In genomic region chr16:57994778-57995177, GRCh38 we compare ENCODE assay signal across 9 cellular contexts. TPM values are rescaled to one million over a fixed set of nuclear protein-coding genes. Genes with fewer than 3 reads are reported as not detected.
DNase-seq lines count a peak whose midpoint lies in the region; ATAC-seq and TF ChIP-seq lines count a peak whose summit lies in the region.
"Had no signal": no experiment of that assay in that cellular context is flagged by ENCODE, and none has a peak within 500 bp of the region (broad histone marks: within the 10 kb centered on the region; RNA-seq: fewer than 3 reads in every experiment).

No MANE protein-coding gene starts in this region.

- no TSS peak for BruUV-seq in Panc1 (replicated peaks; lab: Mats Ljungman, UMichigan)

- peak overlapping the region; percentile 58 for H3K27ac Mint-ChIP-seq in activated naive CD8-positive, alpha-beta T cell treated with anti-CD3 and anti-CD28 coated beads, Interleukin-2, amount 10 ng/mL, durations not matched to agents 7 days and 5 days

- CTCF ChIA-PET in Panc1 (lab: Charles Lee) = no interaction called here

- H3K4me1 Mint-ChIP-seq in activated naive CD8-positive, alpha-beta T cell treated with anti-CD3 and anti-CD28 coated beads, Interleukin-2, amount 10 ng/mL, durations not matched to agents 7 days and 5 days = peaks cover 33% of the 10 kb centered on the region

- intact Hi-C loops in Panc1 (cut with micrococcal nuclease; ENCODE audit: unreplicated experiment) = no loop called here

- peaks cover 5% of the 10 kb centered on the region; the same call in 1 of the 2 replicates for H3K4me1 ChIP-seq in Panc1 (ENCODE audit: control insufficient read depth, insufficient read depth, low read length)

- H3K36me3 Mint-ChIP-seq in activated naive CD8-positive, alpha-beta T cell treated with anti-CD3 and anti-CD28 coated beads, Interleukin-2, amount 10 ng/mL, durations not matched to agents 7 days and 5 days = peaks cover 6% of the 10 kb centered on the region

- H3K9me3 ChIP-seq in Panc1 (ENCODE audit: control insufficient read depth, insufficient read depth, low read depth, low read length) = no peaks in the 10 kb centered on the region

- H3K27me3 Mint-ChIP-seq in activated naive CD8-positive, alpha-beta T cell treated with anti-CD3 and anti-CD28 coated beads, Interleukin-2, amount 10 ng/mL, durations not matched to agents 7 days and 5 days = no peaks in the 10 kb centered on the region
- H3K27me3 Mint-ChIP-seq: brain had no signal

- DNase-seq in activated gamma-delta T cell treated with Interleukin-2 at 50 U/mL for 16 hours = peak; percentile 54
- DNase-seq in activated gamma-delta T cell (lab: John Stamatoyannopoulos, UW) = no peak
- no peak for DNase-seq in Panc1 (ENCODE audit: low read depth, low spot score)
- no peak for DNase-seq in activated naive CD8-positive, alpha-beta T cell treated with anti-CD3 and anti-CD28 coated beads, Interleukin-2, amount 10 ng/mL, durations not matched to agents 7 days and 5 days
- peak; percentile 69 for DNase-seq in left kidney (ENCODE audit: low read depth, low spot score)
- no peak for DNase-seq in D341Med (ENCODE audit: low spot score)
- DNase-seq in COLO829 (ENCODE audit: low spot score) = no peak

- peak overlapping the region; percentile 35 for H3K4me3 Mint-ChIP-seq in activated naive CD8-positive, alpha-beta T cell treated with anti-CD3 and anti-CD28 coated beads, Interleukin-2, amount 10 ng/mL, durations not matched to agents 7 days and 5 days

- no peaks in the 10 kb centered on the region for H3K27me3 ChIP-seq in Panc1 (ENCODE audit: control insufficient read depth, insufficient read depth, low read length)

- TF ChIP-seq CTCF in Panc1 (IDR thresholded peaks at IDR 0.05) = no peak

- no peaks in the 10 kb centered on the region for H3K36me3 ChIP-seq in Panc1 (ENCODE audit: control insufficient read depth, insufficient read depth, low read length)

- in situ Hi-C loops in Panc1 (cut with HindIII; ENCODE audit: low pct_unique_long_range_greater_than_20kb, low sequenced_read_pairs) = no loop called here

- POLR2A ChIA-PET in Panc1 (lab: Charles Lee) = no interaction called here
- POLR2A ChIA-PET in activated naive CD8-positive, alpha-beta T cell treated with anti-CD3 and anti-CD28 coated beads, Interleukin-2, amount 10 ng/mL, durations not matched to agents 7 days and 5 days (lab: Charles Lee) = no interaction called here

- no peak overlapping the region for H3K4me3 ChIP-seq in Panc1 (ENCODE audit: low read depth in 2 of 2, low read length in 2 of 2)

- H3K27ac ChIP-seq in Panc1 (ENCODE audit: low read length) = no peak overlapping the region

- no peaks in the 10 kb centered on the region for H3K9me3 Mint-ChIP-seq in activated naive CD8-positive, alpha-beta T cell treated with anti-CD3 and anti-CD28 coated beads, Interleukin-2, amount 10 ng/mL, durations not matched to agents 7 days and 5 days
- H3K9me3 Mint-ChIP-seq: brain had no signal

- ATAC-seq in HG03097 (IDR thresholded peaks at IDR 0.05; ENCODE audit: low FRiP score, unreplicated experiment) (peak; percentile 46), Panc1 (peak; percentile 78)
- peak; percentile 21 for ATAC-seq in activated naive CD8-positive, alpha-beta T cell treated with anti-CD3 and anti-CD28 coated beads, Interleukin-2, amount 10 ng/mL, durations not matched to agents 7 days and 5 days (ENCODE audit: low read depth)

RNA-seq across cellular contexts. Expression of gene ZNF319, which starts 5.7 kb away (rescaled TPM):
- 6.5 TPM for total RNA-seq in Panc1 (2021; ENCODE audit: unreplicated experiment)
- polyA plus RNA-seq in Panc1 (2012; ENCODE audit: insufficient read length) = 7.0 TPM
- 10 to 100 TPM; 21.5 to 21.8 TPM for total RNA-seq in activated naive CD8-positive, alpha-beta T cell treated with anti-CD3 and anti-CD28 coated beads, Interleukin-2, amount 10 ng/mL, durations not matched to agents 7 days and 5 days

RNA-seq across cellular contexts. Expression of gene USB1, which starts 6.4 kb away (rescaled TPM):
- 58.2 TPM for total RNA-seq in Panc1 (2021; ENCODE audit: unreplicated experiment)
- polyA plus RNA-seq in Panc1 (2012; ENCODE audit: insufficient read length) = 63.6 TPM
- 10 to 100 TPM; 47.4 to 53.9 TPM for total RNA-seq in activated naive CD8-positive, alpha-beta T cell treated with anti-CD3 and anti-CD28 coated beads, Interleukin-2, amount 10 ng/mL, durations not matched to agents 7 days and 5 days

RNA-seq across cellular contexts. Expression of gene CNGB1, which starts 23.9 kb away (rescaled TPM):
- not detected for total RNA-seq in Panc1 (2021; ENCODE audit: unreplicated experiment)
- not detected for polyA plus RNA-seq in Panc1 (2012; ENCODE audit: insufficient read length)
- not detected for total RNA-seq in activated naive CD8-positive, alpha-beta T cell treated with anti-CD3 and anti-CD28 coated beads, Interleukin-2, amount 10 ng/mL, durations not matched to agents 7 days and 5 days

RNA-seq across cellular contexts. Expression of gene MMP15, which starts 30.8 kb away (rescaled TPM):
- total RNA-seq in Panc1 (2021; ENCODE audit: unreplicated experiment) = 10.9 TPM
- polyA plus RNA-seq in Panc1 (2012; ENCODE audit: insufficient read length) = 14.9 TPM
- under 1 TPM; 0.61 to 0.62 TPM for total RNA-seq in activated naive CD8-positive, alpha-beta T cell treated with anti-CD3 and anti-CD28 coated beads, Interleukin-2, amount 10 ng/mL, durations not matched to agents 7 days and 5 days

Comparison
In these comparisons a context has a peak if more than half of its experiments do, and no peak if none do; other contexts are left out.
1. DNase-seq: peak in activated gamma-delta T cell treated with Interleukin-2 at 50 U/mL for 16 hours (single experiment) and left kidney (single experiment); none in activated gamma-delta T cell (single experiment), Panc1 (single experiment), activated naive CD8-positive, alpha-beta T cell treated with anti-CD3 and anti-CD28 coated beads, Interleukin-2, amount 10 ng/mL, durations not matched to agents 7 days and 5 days (single experiment), D341Med (single experiment) and COLO829 (single experiment).
2. ATAC-seq: peak in every context shown above with its lines; median percentile 78 in Panc1; 46 in HG03097; 21 in activated naive CD8-positive, alpha-beta T cell treated with anti-CD3 and anti-CD28 coated beads, Interleukin-2, amount 10 ng/mL, durations not matched to agents 7 days and 5 days.